18 cellular contexts compared by ENCODE assay signal in genomic region chr3:8001307-8001706, GRCh38.
A peak's percentile ranks its signal among the peaks of the same experiment; 100 is the strongest.
DNase-seq lines count a peak whose midpoint lies in the region; ATAC-seq and TF ChIP-seq lines count a peak whose summit lies in the region.
"Had no signal": no experiment of that assay in that cellular context is flagged by ENCODE, and none has a peak within 500 bp of the region (broad histone marks: within the 10 kb centered on the region; RNA-seq: fewer than 3 reads in every experiment).

No MANE protein-coding gene starts in this region.

- H3K27ac ChIP-seq in right cardiac atrium (ENCODE audit: low read length), result no peak overlapping the region
- H3K27ac ChIP-seq in esophagus squamous epithelium, result no peak overlapping the region
- H3K27ac ChIP-seq: BLaER1 had no signal

- TF ChIP-seq CTCF in esophagus squamous epithelium (IDR thresholded peaks at IDR 0.05), result no peak

- H3K36me3 ChIP-seq in esophagus squamous epithelium, result no peaks in the 10 kb centered on the region
- H3K36me3 ChIP-seq: BLaER1 had no signal

- H3K27me3 Mint-ChIP-seq in activated CD4-positive, alpha-beta T cell treated with anti-CD3 and anti-CD28 coated beads, Interleukin-2, amount 10 ng/mL, durations not matched to agents 24 days and 14 days, result no peaks in the 10 kb centered on the region

- no peaks in the 10 kb centered on the region for H3K36me3 Mint-ChIP-seq in activated CD4-positive, alpha-beta T cell treated with anti-CD3 and anti-CD28 coated beads, Interleukin-2, amount 10 ng/mL, durations not matched to agents 24 days and 14 days (ENCODE audit: low read depth)
- H3K36me3 Mint-ChIP-seq: CD14-positive monocyte; CD4-positive, alpha-beta memory T cell had no signal

- WGBS in right cardiac atrium, result 13% methylated on average over 1 of the region's 1 CpG
- 0 to 40% methylated on average over 1 of the region's 1 CpG for WGBS in esophagus squamous epithelium, 2 donors

- no peaks in the 10 kb centered on the region for H3K9me3 Mint-ChIP-seq in activated CD4-positive, alpha-beta T cell treated with anti-CD3 and anti-CD28 coated beads, Interleukin-2, amount 10 ng/mL, durations not matched to agents 24 days and 14 days
- H3K9me3 Mint-ChIP-seq: H9 had no signal

- H3K9me3 ChIP-seq in right cardiac atrium (ENCODE audit: control insufficient read depth, low read length) (no peaks in the 10 kb centered on the region), esophagus squamous epithelium (no peaks in the 10 kb centered on the region)
- H3K9me3 ChIP-seq: BLaER1 had no signal

- TF ChIP-seq POLR2A in esophagus squamous epithelium (IDR thresholded peaks at IDR 0.05), result no peak

- H3K27me3 ChIP-seq in right cardiac atrium (ENCODE audit: control insufficient read depth, insufficient read depth), result no peaks in the 10 kb centered on the region
- no peaks in the 10 kb centered on the region for H3K27me3 ChIP-seq in esophagus squamous epithelium
- H3K27me3 ChIP-seq: BLaER1 had no signal

- H3K4me3 Mint-ChIP-seq in activated CD4-positive, alpha-beta T cell treated with anti-CD3 and anti-CD28 coated beads, Interleukin-2, amount 10 ng/mL, durations not matched to agents 24 days and 14 days, result no peak overlapping the region
- H3K4me3 Mint-ChIP-seq: CD14-positive monocyte; CD4-positive, alpha-beta memory T cell; H9 had no signal

- H3K4me3 ChIP-seq in right cardiac atrium (ENCODE audit: low read length) (no peak overlapping the region), esophagus squamous epithelium (no peak overlapping the region)
- H3K4me3 ChIP-seq: BLaER1 had no signal

- ATAC-seq in left cardiac atrium (peak; percentile 23 to 44), right cardiac atrium (peak; percentile 57 to 71)
- ATAC-seq: HepG2 had no signal

- DNase-seq in activated CD4-positive, alpha-beta T cell treated with anti-CD3 and anti-CD28 coated beads, Interleukin-2, amount 10 ng/mL, durations not matched to agents 24 days and 14 days, result peak; percentile 16
- no peak for DNase-seq in activated CD4-positive, alpha-beta T cell treated with anti-CD3 and anti-CD28 coated beads for 48 hours
- DNase-seq in left cardiac atrium, result no peak
- no peak for DNase-seq in cardiac septum (ENCODE audit: low spot score)
- DNase-seq in right cardiac atrium, result no peak
- DNase-seq in retina, result no peak
- DNase-seq in stimulated activated CD4-positive, alpha-beta T cell treated with anti-CD3 and anti-CD28 coated beads, Interleukin-15, amount 100 ng/mL, for 24 hours, result no peak
- no peak for DNase-seq in esophagus squamous epithelium (lab: John Stamatoyannopoulos, UW)
- DNase-seq: 8988T; CD4-positive, alpha-beta memory T cell; DMS153; DMS79; GDM1; GOT3; H9 had no signal

- H3K4me1 ChIP-seq in right cardiac atrium (ENCODE audit: control insufficient read depth, insufficient read depth, low read length), result peaks cover 1% of the 10 kb centered on the region
- H3K4me1 ChIP-seq in esophagus squamous epithelium, result no peaks in the 10 kb centered on the region
- H3K4me1 ChIP-seq: BLaER1 had no signal

- intact Hi-C loops in activated CD4-positive, alpha-beta T cell treated with anti-CD3 and anti-CD28 coated beads, Interleukin-2, amount 10 ng/mL, durations not matched to agents 24 days and 14 days (cut with micrococcal nuclease), result no loop called here
- intact Hi-C loops in left cardiac atrium (cut with DNase I) (no loop called here), cardiac septum (cut with DNase I) (loop anchor here (5.0 kb wide), 1 partner anchor 51 kb away; no protein-coding TSS in a partner anchor), right cardiac atrium (cut with DNase I) (no loop called here), esophagus squamous epithelium (cut with DNase I) (no loop called here)

- no peaks in the 10 kb centered on the region for H3K4me1 Mint-ChIP-seq in activated CD4-positive, alpha-beta T cell treated with anti-CD3 and anti-CD28 coated beads, Interleukin-2, amount 10 ng/mL, durations not matched to agents 24 days and 14 days
- H3K4me1 Mint-ChIP-seq: CD14-positive monocyte; CD4-positive, alpha-beta memory T cell had no signal

- no peak overlapping the region for H3K27ac Mint-ChIP-seq in activated CD4-positive, alpha-beta T cell treated with anti-CD3 and anti-CD28 coated beads, Interleukin-2, amount 10 ng/mL, durations not matched to agents 24 days and 14 days
- H3K27ac Mint-ChIP-seq: CD4-positive, alpha-beta memory T cell had no signal
